24 cellular contexts compared by ENCODE assay signal in genomic region chr15:27743638-27744037, GRCh38.
"Had no signal": no experiment of that assay in that cellular context is flagged by ENCODE, and none has a peak within 500 bp of the region (broad histone marks: within the 10 kb centered on the region; RNA-seq: fewer than 3 reads in every experiment).

No MANE protein-coding gene starts in this region.

- H3K4me1 ChIP-seq: esophagus squamous epithelium, left lung, lower lobe of right lung, parathyroid adenoma, psoas muscle had no signal

- H3K36me3 Mint-ChIP-seq: activated naive CD4-positive, alpha-beta T cell treated with anti-CD3 and anti-CD28 coated beads, Interleukin-2, amount 50 U/mL, for 72 hours; stimulated activated memory B cell treated with anti-CD40 and anti-IgM and Interleukin-4, amounts not matched to agents 10 μg/mL and 1 μg/mL and 100 μg/mL, for 72 hours had no signal

- H3K27me3 ChIP-seq: esophagus squamous epithelium, left lung had no signal

- H3K4me3 Mint-ChIP-seq: activated CD4-positive, alpha-beta T cell treated with anti-CD3 and anti-CD28 coated beads for 36 hours; activated CD8-positive, alpha-beta T cell treated with anti-CD3 and anti-CD28 coated beads, Interleukin-2, amount 10 ng/mL, durations not matched to agents 7 days and 5 days; activated T-cell treated with anti-CD3 and anti-CD28 coated beads, Interleukin-2, amount 50 U/mL, for 72 hours; central memory CD8-positive, alpha-beta T cell; natural killer cell treated with Interleukin-12 subunit alpha and Interleukin-12 subunit beta and Interleukin-15 and Interleukin-18, amount 100 ng/mL, for 72 hours; stimulated activated memory B cell treated with anti-CD40 and anti-IgM and Interleukin-4, amounts not matched to agents 10 μg/mL and 1 μg/mL and 100 μg/mL, for 72 hours; stimulated activated naive CD8-positive, alpha-beta T cell treated with anti-CD3 and anti-CD28 coated beads, Interleukin-15, amount 100 ng/mL, for 72 hours had no signal

- H3K36me3 ChIP-seq: esophagus squamous epithelium, left lung, lower lobe of right lung had no signal

- H3K4me1 Mint-ChIP-seq: activated CD4-positive, alpha-beta T cell treated with anti-CD3 and anti-CD28 coated beads for 36 hours; central memory CD8-positive, alpha-beta T cell; stimulated activated memory B cell treated with anti-CD40 and anti-IgM and Interleukin-4, amounts not matched to agents 10 μg/mL and 1 μg/mL and 100 μg/mL, for 72 hours; stimulated activated naive CD8-positive, alpha-beta T cell treated with anti-CD3 and anti-CD28 coated beads, Interleukin-15, amount 100 ng/mL, for 72 hours had no signal

- ATAC-seq: activated CD4-positive, alpha-beta T cell treated with anti-CD3 and anti-CD28 coated beads for 36 hours; activated CD8-positive, alpha-beta T cell treated with anti-CD3 and anti-CD28 coated beads, Interleukin-2, amount 10 ng/mL, durations not matched to agents 7 days and 5 days; activated naive CD4-positive, alpha-beta T cell treated with anti-CD3 and anti-CD28 coated beads, Interleukin-2, amount 50 U/mL, for 72 hours; activated T-cell treated with anti-CD3 and anti-CD28 coated beads, Interleukin-2, amount 50 U/mL, for 72 hours; left lung; lower lobe of right lung; psoas muscle; stimulated activated memory B cell treated with anti-CD40 and anti-IgM and Interleukin-4, amounts not matched to agents 10 μg/mL and 1 μg/mL and 100 μg/mL, for 72 hours; stimulated activated naive CD8-positive, alpha-beta T cell treated with anti-CD3 and anti-CD28 coated beads, Interleukin-15, amount 100 ng/mL, for 72 hours had no signal

- H3K27ac ChIP-seq: esophagus squamous epithelium, left lung, lower lobe of right lung, parathyroid adenoma, psoas muscle had no signal

- H3K9me3 ChIP-seq: esophagus squamous epithelium, lower lobe of right lung, psoas muscle had no signal

- DNase-seq: activated CD4-positive, alpha-beta T cell treated with anti-CD3 and anti-CD28 coated beads for 36 hours; activated CD4-positive, CD25-positive, alpha-beta regulatory T cell; activated CD8-positive, alpha-beta T cell treated with anti-CD3 and anti-CD28 coated beads, Interleukin-2, amount 10 ng/mL, durations not matched to agents 7 days and 5 days; activated naive CD4-positive, alpha-beta T cell; activated T-cell treated with anti-CD3 and anti-CD28 coated beads for 4 hours; activated T-cell treated with anti-CD3 and anti-CD28 coated beads, Interleukin-2, amount 50 U/mL, for 72 hours; dermis blood vessel endothelial cell; effector CD4-positive, alpha-beta T cell; esophagus squamous epithelium; foreskin melanocyte; left lung; lower lobe of right lung; mesendoderm; psoas muscle; stimulated activated CD4-positive, alpha-beta T cell treated with anti-CD3 and anti-CD28 coated beads, Interleukin-1b, Interleukin-23, amount 100 ng/mL, for 48 hours; stimulated activated CD4-positive, alpha-beta T cell treated with anti-CD3 and anti-CD28 coated beads, Interleukin-4, amount 100 ng/mL, for 4 hours; stimulated activated CD8-positive, alpha-beta memory T cell treated with anti-CD3 and anti-CD28 coated beads, Interleukin-4, amount 100 ng/mL, for 48 hours; stimulated activated naive CD8-positive, alpha-beta T cell treated with anti-CD3 and anti-CD28 coated beads, Interleukin-15, amount 100 ng/mL, for 72 hours had no signal

- H3K4me3 ChIP-seq: esophagus squamous epithelium, left lung, lower lobe of right lung, psoas muscle, smooth muscle cell had no signal

- H3K27ac Mint-ChIP-seq: activated CD4-positive, alpha-beta T cell treated with anti-CD3 and anti-CD28 coated beads for 36 hours; activated CD8-positive, alpha-beta T cell treated with anti-CD3 and anti-CD28 coated beads, Interleukin-2, amount 10 ng/mL, durations not matched to agents 7 days and 5 days; activated naive CD4-positive, alpha-beta T cell treated with anti-CD3 and anti-CD28 coated beads, Interleukin-2, amount 50 U/mL, for 72 hours; activated T-cell treated with anti-CD3 and anti-CD28 coated beads, Interleukin-2, amount 50 U/mL, for 72 hours; natural killer cell treated with Interleukin-12 subunit alpha and Interleukin-12 subunit beta and Interleukin-15 and Interleukin-18, amount 100 ng/mL, for 72 hours; stimulated activated memory B cell treated with anti-CD40 and anti-IgM and Interleukin-4, amounts not matched to agents 10 μg/mL and 1 μg/mL and 100 μg/mL, for 72 hours; stimulated activated naive CD8-positive, alpha-beta T cell treated with anti-CD3 and anti-CD28 coated beads, Interleukin-15, amount 100 ng/mL, for 72 hours had no signal

- H3K27me3 Mint-ChIP-seq: activated CD4-positive, alpha-beta T cell treated with anti-CD3 and anti-CD28 coated beads for 36 hours; central memory CD8-positive, alpha-beta T cell; natural killer cell treated with Interleukin-12 subunit alpha and Interleukin-12 subunit beta and Interleukin-15 and Interleukin-18, amount 100 ng/mL, for 72 hours; stimulated activated memory B cell treated with anti-CD40 and anti-IgM and Interleukin-4, amounts not matched to agents 10 μg/mL and 1 μg/mL and 100 μg/mL, for 72 hours; stimulated activated naive CD8-positive, alpha-beta T cell treated with anti-CD3 and anti-CD28 coated beads, Interleukin-15, amount 100 ng/mL, for 72 hours had no signal
